9 cellular contexts compared by ENCODE assay signal in the genomic region with DNA sequence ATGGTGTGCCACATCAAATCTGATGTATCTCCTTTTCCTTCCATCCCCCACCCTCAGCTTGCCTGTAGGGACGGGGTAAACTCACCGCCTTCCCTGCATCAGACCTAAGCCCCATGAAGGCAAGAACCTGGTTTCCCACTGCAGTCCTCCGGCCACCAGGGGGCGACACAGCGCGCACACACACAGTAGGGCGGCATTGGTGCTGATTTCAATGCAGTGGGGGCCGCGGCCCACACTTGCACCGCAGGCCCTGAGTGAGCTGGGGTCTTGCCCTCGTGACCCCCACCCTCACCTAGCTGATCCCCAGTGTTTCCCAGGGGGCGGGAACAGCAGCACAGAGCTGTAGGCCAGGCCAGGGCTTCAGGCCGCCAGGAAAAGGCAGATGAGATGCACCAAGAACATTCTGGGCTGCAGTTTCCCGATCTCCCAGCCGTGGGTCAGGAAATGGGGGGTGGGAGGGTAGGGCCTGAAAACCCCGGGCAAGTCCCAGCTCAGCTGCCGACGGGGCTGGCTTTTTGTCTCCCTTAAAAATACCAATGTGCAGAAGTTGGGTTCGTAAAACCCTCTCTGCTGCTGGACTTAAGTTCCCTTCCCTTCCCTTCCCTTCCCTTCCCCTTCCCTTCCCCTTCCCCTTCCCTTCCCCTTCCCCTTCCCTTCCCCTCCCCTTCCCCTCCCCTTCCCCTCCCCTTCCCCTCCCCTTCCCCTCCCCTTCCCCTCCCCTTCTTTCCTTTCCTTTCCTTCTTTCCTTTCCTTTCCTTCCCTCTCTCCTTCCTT. TPM values are rescaled to one million over a fixed set of nuclear protein-coding genes. Genes with fewer than 3 reads are reported as not detected.
DNase-seq lines count a peak whose midpoint lies in the region; ATAC-seq and TF ChIP-seq lines count a peak whose summit lies in the region.
"Had no signal": no experiment of that assay in that cellular context is flagged by ENCODE, and none has a peak within 500 bp of the region (broad histone marks: within the 10 kb centered on the region; RNA-seq: fewer than 3 reads in every experiment).

No MANE protein-coding gene starts in this region.

- DNase-seq in HFF-Myc (ENCODE audit: extremely low read depth, low read depth) (no peak), kidney epithelial cell (ENCODE audit: low read depth) (no peak), AG08395 (ENCODE audit: low spot score) (no peak), H4 (ENCODE audit: low spot score) (no peak)
- DNase-seq in activated T-cell treated with anti-CD3 and anti-CD28 coated beads, Interleukin-2, amount 50 U/mL, for 1 hour = peak; percentile 57
- DNase-seq: NCI-H1417 treated with DMSO at 0.1 percent for 48 hours had no signal

- TF ChIP-seq CTCF in 22Rv1 (IDR thresholded peaks at IDR 0.05) (peak; percentile 63), HFF-Myc (IDR thresholded peaks at IDR 0.05; ENCODE audit: low read depth, low read length, missing control alignments) (peak; percentile 77), kidney epithelial cell (IDR thresholded peaks at IDR 0.05; ENCODE audit: insufficient read depth, low read length, poor library complexity, severe bottlenecking) (peak; percentile 24)

- no peak overlapping the region for H3K27ac ChIP-seq in 22Rv1

- H3K27me3 ChIP-seq in kidney epithelial cell (ENCODE audit: control insufficient read depth, insufficient read depth, low read length) = peaks cover 27% of the 10 kb centered on the region

- ATAC-seq in HG02763 (IDR thresholded peaks at IDR 0.05; ENCODE audit: unreplicated experiment) (no peak), GM21825 (IDR thresholded peaks at IDR 0.05; ENCODE audit: unreplicated experiment) (no peak)

- H3K36me3 ChIP-seq in kidney epithelial cell (ENCODE audit: control insufficient read depth, insufficient read depth, low read length) = no peaks in the 10 kb centered on the region

- H3K4me3 ChIP-seq in HFF-Myc (replicated peaks; ENCODE audit: low read depth, low read length) (no peak overlapping the region), kidney epithelial cell (ENCODE audit: low read depth, low read length) (no peak overlapping the region)

RNA-seq across cellular contexts. Expression of gene FAM163B, which starts 19.5 kb away (rescaled TPM):
- total RNA-seq in kidney epithelial cell = not detected in 2 replicates
- not detected in 2 replicates for total RNA-seq in H4 (2014; rRNA removed; shearing (Covaris generic))

RNA-seq across cellular contexts. Expression of gene DBH, which starts 46.5 kb away (rescaled TPM):
- total RNA-seq in kidney epithelial cell = not detected in 2 replicates
- not detected in 2 replicates for total RNA-seq in H4 (2014; rRNA removed; shearing (Covaris generic))

RNA-seq across cellular contexts. Expression of gene ADAMTSL2, which starts 55.1 kb away (rescaled TPM):
- total RNA-seq in kidney epithelial cell = 0.54 and 1.2 TPM in 2 replicates
- not detected in 2 replicates for total RNA-seq in H4 (2014; rRNA removed; shearing (Covaris generic))

Comparison
In these comparisons a context has a peak if more than half of its experiments do, and no peak if none do; other contexts are left out.
1. CTCF ChIP-seq: peak in every context shown above with its lines; median percentile 77 in HFF-Myc; 63 in 22Rv1; 24 in kidney epithelial cell.